In genomic region chr5:178630475-178630930, GRCh38 we compare ENCODE assay signal across 19 cellular contexts. TPM values are rescaled to one million over a fixed set of nuclear protein-coding genes. Genes with fewer than 3 reads are reported as not detected.
A peak's percentile ranks its signal among the peaks of the same experiment; 100 is the strongest.
DNase-seq lines count a peak whose midpoint lies in the region; ATAC-seq, FAIRE-seq and TF ChIP-seq lines count a peak whose summit lies in the region.
"Had no signal": no experiment of that assay in that cellular context is flagged by ENCODE, and none has a peak within 500 bp of the region (broad histone marks: within the 10 kb centered on the region; RNA-seq: fewer than 3 reads in every experiment).

No MANE protein-coding gene starts in this region.

- POLR2A ChIA-PET in HEK293T (lab: Yijun Ruan, JAX), result interaction anchor here (0.8 kb wide), 1 partner anchor 17 kb away, joined by 3 read pairs; no protein-coding TSS in a partner anchor

- H4K20me1 ChIP-seq in osteoblast (ENCODE audit: insufficient read depth, low read length), result no peaks in the 10 kb centered on the region

- TF ChIP-seq CTCF in bronchial epithelial cell (IDR thresholded peaks at IDR 0.05; ENCODE audit: insufficient read depth, low read length, severe bottlenecking) (no peak), osteoblast (IDR thresholded peaks at IDR 0.05; ENCODE audit: extremely low read depth, low read depth, low read length) (no peak)

- CTCF ChIA-PET in HEK293T (lab: Yijun Ruan, JAX), result no interaction called here

- H3K9me3 ChIP-seq in osteoblast (ENCODE audit: low read depth, low read length), result no peaks in the 10 kb centered on the region

- peak; percentile 19 for DNase-seq in DMS53 (lab: John Stamatoyannopoulos, UW)
- peak; percentile 4 for DNase-seq in NAMALWA (ENCODE audit: low spot score)
- peak; percentile 90 for DNase-seq in bronchial epithelial cell (ENCODE audit: low read depth)
- DNase-seq in osteoblast (ENCODE audit: insufficient read length, low spot score, missing footprints), result no peak
- DNase-seq in activated effector memory CD4-positive, alpha-beta T cell treated with Interleukin-2 at 50 U/mL for 16 hours, result no peak
- no peak for DNase-seq in activated naive CD4-positive, alpha-beta T cell (lab: John Stamatoyannopoulos, UW)
- DNase-seq in HEK293T (ENCODE audit: extremely low spot score), result no peak
- DNase-seq: activated CD4-positive, alpha-beta T cell treated with anti-CD3 and anti-CD28 coated beads, Interleukin-2, amount 50 U/mL, for 48 hours; activated T-cell treated with anti-CD3 and anti-CD28 coated beads, Interleukin-2, amount 50 U/mL, for 72 hours; Calu3; central memory CD4-positive, alpha-beta T cell; NCI-H187; NCI-H446; spleen had no signal

- H3K27me3 ChIP-seq in bronchial epithelial cell (ENCODE audit: control insufficient read depth, insufficient read depth, low read length), result no peaks in the 10 kb centered on the region
- H3K27me3 ChIP-seq in osteoblast (ENCODE audit: insufficient read depth, low read length), result no peaks in the 10 kb centered on the region
- H3K27me3 ChIP-seq: spleen had no signal

- no peak for FAIRE-seq in bronchial epithelial cell (lab: Jason Lieb, UNC)

- H3K36me3 ChIP-seq in bronchial epithelial cell (ENCODE audit: control insufficient read depth, insufficient read depth, low read length) (no peaks in the 10 kb centered on the region), osteoblast (ENCODE audit: insufficient read depth, low read length) (no peaks in the 10 kb centered on the region)
- H3K36me3 ChIP-seq: neural progenitor cell, spleen had no signal

- H3K27ac ChIP-seq in osteoblast (ENCODE audit: low read depth, low read length), result no peak overlapping the region
- H3K27ac ChIP-seq: HL-60, neural progenitor cell, SK-N-MC had no signal

- H3K4me1 ChIP-seq in osteoblast (ENCODE audit: insufficient read depth, low read length), result peaks cover 5% of the 10 kb centered on the region

- H3K4me2 ChIP-seq in osteoblast (ENCODE audit: insufficient read depth, low read length), result no peak overlapping the region
- H3K4me2 ChIP-seq: neural progenitor cell had no signal

- H3K4me3 ChIP-seq in bronchial epithelial cell (ENCODE audit: low read depth, low read length), result no peak overlapping the region
- H3K4me3 ChIP-seq in osteoblast (ENCODE audit: insufficient read depth, low read length), result no peak overlapping the region
- H3K4me3 ChIP-seq: lung, neural progenitor cell, SK-N-MC, spleen had no signal

- H3K79me2 ChIP-seq in osteoblast (ENCODE audit: insufficient read depth, low read length), result peaks cover 13% of the 10 kb centered on the region

- H2AFZ ChIP-seq in osteoblast (ENCODE audit: low read length), result peak overlapping the region; percentile 73
- H2AFZ ChIP-seq: neural progenitor cell had no signal

- no peak for ATAC-seq in GM21515 (IDR thresholded peaks at IDR 0.05; ENCODE audit: unreplicated experiment)
- ATAC-seq: activated T-cell treated with anti-CD3 and anti-CD28 coated beads, Interleukin-2, amount 50 U/mL, for 72 hours had no signal

TF ChIP-seq in HEK293T, 16 proteins besides CTCF, POLR2A, EP300 and RAD21:
- TF ChIP-seq SUZ12 (IDR thresholded peaks at IDR 0.05) (no peak), FOXK2 (IDR thresholded peaks at IDR 0.05) (no peak), PKNOX1 (IDR thresholded peaks at IDR 0.05) (no peak), SP1 (IDR thresholded peaks at IDR 0.05) (no peak), HDGF (IDR thresholded peaks at IDR 0.05; ENCODE audit: borderline replicate concordance) (no peak), ARNT (IDR thresholded peaks at IDR 0.05) (no peak), NFRKB (IDR thresholded peaks at IDR 0.05) (no peak), BHLHE40 (IDR thresholded peaks at IDR 0.05; ENCODE audit: borderline replicate concordance) (no peak), TARDBP (IDR thresholded peaks at IDR 0.05) (no peak), LEF1 (IDR thresholded peaks at IDR 0.05; ENCODE audit: borderline replicate concordance) (no peak), FOXA1 (IDR thresholded peaks at IDR 0.05) (no peak)
TF ChIP-seq in HEK293T: peak in this region for 0.

RNA-seq across cellular contexts. Expression of gene CLK4, which starts 3.7 kb away (rescaled TPM):
- total RNA-seq in bronchial epithelial cell (17.4 and 25.5 TPM in 2 replicates), osteoblast (33.3 TPM in 2 replicates)

RNA-seq across cellular contexts. Expression of gene COL23A1, which starts 40.3 kb away (rescaled TPM):
- 0.13 and 0.26 TPM in 2 replicates for total RNA-seq in bronchial epithelial cell
- total RNA-seq in osteoblast, result under 0.01 TPM in 1 of 2 replicates, not detected in the other
- total RNA-seq: Calu3 had no signal

Comparison
In these comparisons a context has a peak if more than half of its experiments do, and no peak if none do; other contexts are left out.
1. DNase-seq: peak in DMS53 (single experiment), NAMALWA (single experiment) and bronchial epithelial cell (single experiment); none in osteoblast (single experiment), activated effector memory CD4-positive, alpha-beta T cell treated with Interleukin-2 at 50 U/mL for 16 hours (single experiment), activated naive CD4-positive, alpha-beta T cell (0 of 4) and HEK293T (single experiment).